Comparison of ENCODE assay signal across 23 cellular contexts in genomic region chr20:40704828-40705227, GRCh38.
"Had no signal": no experiment of that assay in that cellular context is flagged by ENCODE, and none has a peak within 500 bp of the region (broad histone marks: within the 10 kb centered on the region; RNA-seq: fewer than 3 reads in every experiment).

No MANE protein-coding gene starts in this region.

- H3K4me1 ChIP-seq: gastroesophageal sphincter, lower lobe of right lung, psoas muscle, suprapubic skin, transverse colon had no signal

- H3K27ac ChIP-seq: gastroesophageal sphincter, heart right ventricle, lower lobe of right lung, psoas muscle, suprapubic skin, transverse colon had no signal

- H3K9me3 ChIP-seq: gastroesophageal sphincter, heart right ventricle, lower lobe of right lung, psoas muscle, suprapubic skin, transverse colon had no signal

- H3K9me3 Mint-ChIP-seq: effector memory CD8-positive, alpha-beta T cell; naive thymus-derived CD8-positive, alpha-beta T cell; stimulated activated naive CD8-positive, alpha-beta T cell treated with anti-CD3 and anti-CD28 coated beads, Interleukin-15, amount 100 ng/mL, for 72 hours had no signal

- H3K4me1 Mint-ChIP-seq: naive thymus-derived CD8-positive, alpha-beta T cell; stimulated activated naive CD8-positive, alpha-beta T cell treated with anti-CD3 and anti-CD28 coated beads, Interleukin-15, amount 100 ng/mL, for 72 hours had no signal

- ATAC-seq: effector memory CD8-positive, alpha-beta T cell; gastroesophageal sphincter; lower lobe of right lung; naive thymus-derived CD8-positive, alpha-beta T cell; psoas muscle; right cardiac atrium; stimulated activated naive CD8-positive, alpha-beta T cell treated with anti-CD3 and anti-CD28 coated beads, Interleukin-15, amount 100 ng/mL, for 72 hours had no signal

- H3K36me3 ChIP-seq: gastroesophageal sphincter, heart right ventricle, lower lobe of right lung, suprapubic skin, transverse colon had no signal

- H3K27me3 ChIP-seq: suprapubic skin had no signal

- H3K4me3 ChIP-seq: gastroesophageal sphincter, heart right ventricle, lower lobe of right lung, psoas muscle, suprapubic skin, transverse colon had no signal

- H3K27ac Mint-ChIP-seq: effector memory CD8-positive, alpha-beta T cell; naive thymus-derived CD8-positive, alpha-beta T cell; nephron progenitor cell; stimulated activated naive CD8-positive, alpha-beta T cell treated with anti-CD3 and anti-CD28 coated beads, Interleukin-15, amount 100 ng/mL, for 72 hours had no signal

- FAIRE-seq: endometrium, islet of Langerhans, small intestine had no signal

- DNase-seq: cortex of kidney; effector memory CD8-positive, alpha-beta T cell; glutamatergic neuron; heart right ventricle; hippocampal formation; kidney glomerular epithelial cell; left ventricle myocardium superior; lower lobe of right lung; naive thymus-derived CD8-positive, alpha-beta T cell; nucleus accumbens; psoas muscle; right cardiac atrium; small intestine; stimulated activated CD4-positive, alpha-beta T cell treated with anti-CD3 and anti-CD28 coated beads, Interleukin-15, amount 100 ng/mL, for 24 hours; stimulated activated CD4-positive, alpha-beta T cell treated with anti-CD3 and anti-CD28 coated beads, Interleukin-2, amount 100 ng/mL, for 48 hours; stimulated activated naive CD4-positive, alpha-beta T cell; stimulated activated naive CD8-positive, alpha-beta T cell treated with anti-CD3 and anti-CD28 coated beads, Interleukin-15, amount 100 ng/mL, for 72 hours; transverse colon had no signal

- H3K4me3 Mint-ChIP-seq: effector memory CD8-positive, alpha-beta T cell; naive thymus-derived CD8-positive, alpha-beta T cell; nephron progenitor cell; stimulated activated naive CD8-positive, alpha-beta T cell treated with anti-CD3 and anti-CD28 coated beads, Interleukin-15, amount 100 ng/mL, for 72 hours had no signal

- H3K36me3 Mint-ChIP-seq: naive thymus-derived CD8-positive, alpha-beta T cell had no signal

- H3K27me3 Mint-ChIP-seq: stimulated activated naive CD8-positive, alpha-beta T cell treated with anti-CD3 and anti-CD28 coated beads, Interleukin-15, amount 100 ng/mL, for 72 hours had no signal
